15 cellular contexts compared by ENCODE assay signal in genomic region chr2:134142341-134142738, GRCh38.
DNase-seq lines count a peak whose midpoint lies in the region; ATAC-seq, FAIRE-seq and TF ChIP-seq lines count a peak whose summit lies in the region.
"Had no signal": no experiment of that assay in that cellular context is flagged by ENCODE, and none has a peak within 500 bp of the region (broad histone marks: within the 10 kb centered on the region; RNA-seq: fewer than 3 reads in every experiment).

No MANE protein-coding gene starts in this region.

- intact Hi-C loops in HepG2 (cut with micrococcal nuclease; ENCODE audit: unreplicated experiment), result no loop called here
- intact Hi-C loops in right lobe of liver (cut with DNase I), result no loop called here
- intact Hi-C loops in Caco-2 (cut with micrococcal nuclease; ENCODE audit: unreplicated experiment), result loop anchor here (1.0 kb wide), 1 partner anchor 18 kb away; no protein-coding TSS in a partner anchor
- intact Hi-C loops in sciatic nerve (cut with DNase I), result no loop called here
- intact Hi-C loops in posterior cingulate gyrus (cut with DNase I), result no loop called here

- FAIRE-seq in HepG2 (lab: Jason Lieb, UNC), result no peak

- H3K4me3 Mint-ChIP-seq in T-helper 17 cell, result peak overlapping the region; percentile 56
- H3K4me3 Mint-ChIP-seq in glutamatergic neuron (ENCODE audit: unreplicated experiment), result no peak overlapping the region
- no peak overlapping the region for H3K4me3 Mint-ChIP-seq in Caco-2 (ENCODE audit: unreplicated experiment)

- H3K9me3 ChIP-seq in HepG2 (ENCODE audit: low read length) (no peaks in the 10 kb centered on the region), right lobe of liver (no peaks in the 10 kb centered on the region), T-helper 17 cell (ENCODE audit: control insufficient read depth, low read length, poor library complexity, severe bottlenecking) (no peaks in the 10 kb centered on the region), Caco-2 (no peaks in the 10 kb centered on the region)
- H3K9me3 ChIP-seq: SJCRH30, spleen had no signal

- no peaks in the 10 kb centered on the region for H3K27me3 ChIP-seq in HepG2 (ENCODE audit: control insufficient read depth in 1 of 2, insufficient read depth in 2 of 2, low read length in 2 of 2)
- H3K27me3 ChIP-seq in right lobe of liver, result no peaks in the 10 kb centered on the region
- H3K27me3 ChIP-seq in Caco-2 (replicated peaks; ENCODE audit: control insufficient read depth, insufficient read depth, low read length), result no peaks in the 10 kb centered on the region
- H3K27me3 ChIP-seq: SJCRH30, spleen had no signal

- H3K27ac ChIP-seq in HepG2 (ENCODE audit: extremely low read length, insufficient read depth, low read length) (no peak overlapping the region), right lobe of liver (no peak overlapping the region)
- H3K27ac ChIP-seq: SJCRH30 had no signal

- H3K9me3 Mint-ChIP-seq in glutamatergic neuron (ENCODE audit: unreplicated experiment) (peaks cover 7% of the 10 kb centered on the region), Caco-2 (ENCODE audit: unreplicated experiment) (no peaks in the 10 kb centered on the region)

- peaks cover 0 to 3% of the 10 kb centered on the region in 2 experiments; a peak in 2 of 5 replicates for H3K36me3 ChIP-seq in HepG2 (replicated peaks in 1 of 2; ENCODE audit: control insufficient read depth in 1 of 2, insufficient read depth in 2 of 2, low read length in 2 of 2)
- no peaks in the 10 kb centered on the region for H3K36me3 ChIP-seq in right lobe of liver
- H3K36me3 ChIP-seq in Caco-2 (ENCODE audit: control insufficient read depth, insufficient read depth, low read length), result no peaks in the 10 kb centered on the region

- H3K27me3 Mint-ChIP-seq in T-helper 17 cell (no peaks in the 10 kb centered on the region), glutamatergic neuron (ENCODE audit: unreplicated experiment) (peaks cover 3% of the 10 kb centered on the region), Caco-2 (ENCODE audit: insufficient read depth, unreplicated experiment) (no peaks in the 10 kb centered on the region)

- H3K79me2 ChIP-seq in HepG2 (ENCODE audit: insufficient read depth, low read length), result peaks cover 54% of the 10 kb centered on the region

- TF ChIP-seq EP300 in HepG2 (IDR thresholded peaks at IDR 0.05; ENCODE audit: low read depth in 2 of 2, low read length in 2 of 2) (no peak), HepG2 (CRISPR knock-in tag; IDR thresholded peaks at IDR 0.05; ENCODE audit: borderline replicate concordance) (no peak)

- no peak for DNase-seq in HepG2 (ENCODE audit: low spot score)
- no peak for DNase-seq in right lobe of liver
- DNase-seq in T-helper 17 cell, result no peak
- no peak for DNase-seq in glutamatergic neuron
- no peak for DNase-seq in Caco-2
- DNase-seq in sciatic nerve (ENCODE audit: low spot score), result no peak
- no peak for DNase-seq in iPS-NIHi11 (ENCODE audit: low spot score)
- DNase-seq in posterior cingulate gyrus, result no peak
- DNase-seq: activated naive CD4-positive, alpha-beta T cell treated with anti-CD3 and anti-CD28 coated beads, Interleukin-2, amount 50 U/mL, for 16 hours; central memory CD4-positive, alpha-beta T cell; DMS79 treated with DMSO at 0.1 percent for 48 hours; left ventricle myocardium superior; nucleus accumbens; SJCRH30; spleen had no signal

- no TSS peak for BruUV-seq in HepG2 (replicated peaks; lab: Mats Ljungman, UMichigan)
- no TSS peak for BruUV-seq in Caco-2 (replicated peaks; lab: Mats Ljungman, UMichigan)

- H3K4me3 ChIP-seq in HepG2 (replicated peaks in 1 of 3; ENCODE audit: insufficient read depth in 1 of 3, low read depth in 2 of 3, low read length in 3 of 3) (no peak overlapping the region), right lobe of liver (no peak overlapping the region), Caco-2 (ENCODE audit: low read depth, low read length) (no peak overlapping the region)
- H3K4me3 ChIP-seq: SJCRH30, spleen had no signal

- no peak for TF ChIP-seq CTCF in HepG2 (CRISPR knock-in tag; IDR thresholded peaks at IDR 0.05)
- no peak for TF ChIP-seq CTCF in right lobe of liver (IDR thresholded peaks at IDR 0.05)
- no peak for TF ChIP-seq CTCF in glutamatergic neuron (IDR thresholded peaks at IDR 0.05; ENCODE audit: partially characterized antibody, unreplicated experiment)
- no peak for TF ChIP-seq CTCF in Caco-2 (IDR thresholded peaks at IDR 0.05; ENCODE audit: insufficient read depth in 1 of 2, low read depth in 1 of 2, low read length in 1 of 2, severe bottlenecking in 1 of 2, unreplicated experiment in 1 of 2)

- peak overlapping the region; percentile 98 for H3K27ac Mint-ChIP-seq in T-helper 17 cell
- peak overlapping the region; percentile 14 for H3K27ac Mint-ChIP-seq in glutamatergic neuron (ENCODE audit: unreplicated experiment)
- no peak overlapping the region for H3K27ac Mint-ChIP-seq in Caco-2 (ENCODE audit: unreplicated experiment)

- no peak; the same call in 2 of the 3 replicates for ATAC-seq in HepG2
- ATAC-seq in right lobe of liver, result no peak
- no peak for ATAC-seq in T-helper 17 cell
- no peak for ATAC-seq in sciatic nerve
- ATAC-seq: left ventricle myocardium superior had no signal

- in situ Hi-C loops in HepG2 (cut with HindIII; ENCODE audit: extremely low pct_ligation_motif_present, low pct_unique_long_range_greater_than_20kb), result no loop called here

- H4K20me1 ChIP-seq in HepG2 (ENCODE audit: insufficient read depth, low read length), result peaks cover 20% of the 10 kb centered on the region

- CTCF ChIA-PET in HepG2 (lab: Yijun Ruan, JAX; ENCODE audit: low intra/inter-chr PET ratio, low total read pairs) (no interaction called here), Caco-2 (lab: Charles Lee) (no interaction called here)

- H3K4me1 ChIP-seq in HepG2 (ENCODE audit: insufficient read depth, low read length), result no peaks in the 10 kb centered on the region; the same call in 1 of the 2 replicates
- H3K4me1 ChIP-seq in right lobe of liver, result peaks cover 0 to 21% (median 5%) of the 10 kb centered on the region in 4 donors
- no peaks in the 10 kb centered on the region for H3K4me1 ChIP-seq in Caco-2

- POLR2A ChIA-PET in HepG2 (lab: Yijun Ruan, JAX), result no interaction called here
- POLR2A ChIA-PET in Caco-2 (lab: Charles Lee), result no interaction called here

- H3K9ac ChIP-seq in HepG2 (ENCODE audit: insufficient read depth, low read depth, low read length), result no peak overlapping the region

- no peak overlapping the region for H2AFZ ChIP-seq in HepG2 (ENCODE audit: low read length)

- no peak for TF ChIP-seq POLR2A in HepG2 (IDR thresholded peaks at IDR 0.05; ENCODE audit: insufficient read depth in 1 of 2, low read depth in 2 of 2, low read length in 2 of 2)
- no peak for TF ChIP-seq POLR2A in right lobe of liver (IDR thresholded peaks at IDR 0.05)

- TF ChIP-seq RAD21 in HepG2 (CRISPR knock-in tag; IDR thresholded peaks at IDR 0.05), result no peak

- WGBS in HepG2 (ENCODE audit: low lambda C conversion rate), result 95% methylated on average over 4 of the region's 4 CpGs
- WGBS in right lobe of liver (ENCODE audit: insufficient coverage, low coverage, low lambda C conversion rate, missing lambda C conversion rate), result 68% methylated on average over 4 of the region's 4 CpGs

- no peak overlapping the region for H3K4me2 ChIP-seq in HepG2 (ENCODE audit: low read depth, low read length)

- H3K36me3 Mint-ChIP-seq in T-helper 17 cell (ENCODE audit: low read depth) (peaks cover 9% of the 10 kb centered on the region), glutamatergic neuron (ENCODE audit: unreplicated experiment) (no peaks in the 10 kb centered on the region), Caco-2 (ENCODE audit: insufficient read depth, unreplicated experiment) (no peaks in the 10 kb centered on the region)

- H3K4me1 Mint-ChIP-seq in T-helper 17 cell (peaks cover 79% of the 10 kb centered on the region), glutamatergic neuron (ENCODE audit: low read depth, unreplicated experiment) (peaks cover 40% of the 10 kb centered on the region), Caco-2 (ENCODE audit: low read depth, unreplicated experiment) (peaks cover 11% of the 10 kb centered on the region)

TF ChIP-seq in HepG2, 621 proteins besides CTCF, POLR2A, EP300 and RAD21:
- TF ChIP-seq ZNF629 (CRISPR knock-in tag; conservative IDR thresholded peaks at IDR 0.05), result 0 out of 2 replicates have a peak, but pooled peaks have one; percentile 43
- TF ChIP-seq REL (CRISPR knock-in tag; conservative IDR thresholded peaks at IDR 0.05), result no peak
- no peak for TF ChIP-seq ETV6 (CRISPR knock-in tag; conservative IDR thresholded peaks at IDR 0.05)
- TF ChIP-seq ZNF572 (CRISPR knock-in tag; IDR thresholded peaks at IDR 0.05), result no peak
- TF ChIP-seq ASH2L (IDR thresholded peaks at IDR 0.05; ENCODE audit: insufficient read length, low read depth, low read length), result no peak
- TF ChIP-seq ZNF224 (CRISPR knock-in tag; IDR thresholded peaks at IDR 0.05), result no peak
- no peak for TF ChIP-seq ZFP90 (CRISPR knock-in tag; IDR thresholded peaks at IDR 0.05; ENCODE audit: borderline replicate concordance)
